In genomic region chr22:29784451-29785361, GRCh38 we compare ENCODE assay signal across 1 cellular context.
TF ChIP-seq lines count a peak whose summit lies in the region.

No MANE protein-coding gene starts in this region.

TF ChIP-seq in IMR-90, 13 proteins besides CTCF, POLR2A, EP300 and RAD21:
- TF ChIP-seq, protein P1, sequence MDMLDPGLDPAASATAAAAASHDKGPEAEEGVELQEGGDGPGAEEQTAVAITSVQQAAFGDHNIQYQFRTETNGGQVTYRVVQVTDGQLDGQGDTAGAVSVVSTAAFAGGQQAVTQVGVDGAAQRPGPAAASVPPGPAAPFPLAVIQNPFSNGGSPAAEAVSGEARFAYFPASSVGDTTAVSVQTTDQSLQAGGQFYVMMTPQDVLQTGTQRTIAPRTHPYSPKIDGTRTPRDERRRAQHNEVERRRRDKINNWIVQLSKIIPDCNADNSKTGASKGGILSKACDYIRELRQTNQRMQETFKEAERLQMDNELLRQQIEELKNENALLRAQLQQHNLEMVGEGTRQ (IDR thresholded peaks at IDR 0.05; ENCODE audit: low read depth, low read length), result no peak
- no peak for TF ChIP-seq CHD1 (IDR thresholded peaks at IDR 0.05; ENCODE audit: low read depth, low read length)
- no peak for TF ChIP-seq ELK1 (IDR thresholded peaks at IDR 0.05; ENCODE audit: borderline replicate concordance, low read depth, low read length)
- no peak for TF ChIP-seq FOS (IDR thresholded peaks at IDR 0.05; ENCODE audit: low read depth, low read length)
- TF ChIP-seq MAFK (IDR thresholded peaks at IDR 0.05; ENCODE audit: low read depth, low read length), result no peak
- no peak for TF ChIP-seq RCOR1 (IDR thresholded peaks at IDR 0.05; ENCODE audit: insufficient replicate concordance, low read length)
- no peak for TF ChIP-seq MXI1 (IDR thresholded peaks at IDR 0.05; ENCODE audit: borderline replicate concordance, low read depth, low read length)
- TF ChIP-seq NFE2L2 (IDR thresholded peaks at IDR 0.05; ENCODE audit: low read depth, low read length), result no peak
- TF ChIP-seq BHLHE40 (IDR thresholded peaks at IDR 0.05; ENCODE audit: low read depth, low read length), result no peak
- no peak for TF ChIP-seq SMC3 (IDR thresholded peaks at IDR 0.05; ENCODE audit: low read depth, low read length)
